1 cellular context compared by ENCODE assay signal in the genomic region with DNA sequence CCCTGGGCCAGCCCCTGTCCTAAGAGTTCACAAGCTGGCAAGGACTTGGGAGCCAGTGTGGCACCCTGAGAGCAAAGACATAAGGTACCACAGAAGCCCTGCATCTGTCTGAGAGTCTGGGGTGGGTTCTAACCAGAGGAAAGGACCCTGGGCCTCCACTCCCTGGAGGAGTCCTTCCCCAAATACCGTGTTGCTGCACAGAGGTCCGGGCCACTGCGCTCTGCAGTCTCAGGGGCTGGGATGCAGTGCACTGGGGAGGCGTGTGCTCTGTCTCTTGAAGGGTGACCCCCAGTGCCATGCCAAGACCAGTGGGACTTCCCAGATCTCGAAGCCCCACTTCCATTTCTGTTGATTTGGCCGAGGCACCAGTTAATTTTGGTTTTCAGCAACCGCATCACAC.
TF ChIP-seq lines count a peak whose summit lies in the region.

No MANE protein-coding gene starts in this region.

TF ChIP-seq in endothelial cell of umbilical vein, 7 proteins besides CTCF, POLR2A, EP300 and RAD21:
- TF ChIP-seq, protein P1, sequence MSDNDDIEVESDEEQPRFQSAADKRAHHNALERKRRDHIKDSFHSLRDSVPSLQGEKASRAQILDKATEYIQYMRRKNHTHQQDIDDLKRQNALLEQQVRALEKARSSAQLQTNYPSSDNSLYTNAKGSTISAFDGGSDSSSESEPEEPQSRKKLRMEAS (IDR thresholded peaks at IDR 0.05; ENCODE audit: insufficient read depth, insufficient read length): no peak
- TF ChIP-seq MYC (IDR thresholded peaks at IDR 0.05; ENCODE audit: low read depth, low read length) (no peak), POLR2AphosphoS5 (IDR thresholded peaks at IDR 0.05; ENCODE audit: insufficient read depth, low read depth, low read length) (no peak), EZH2 (IDR thresholded peaks at IDR 0.05; ENCODE audit: borderline replicate concordance, low read depth, low read length, severe bottlenecking) (no peak), FOS (IDR thresholded peaks at IDR 0.05; ENCODE audit: borderline replicate concordance, insufficient read depth, low read length) (no peak), JUN (IDR thresholded peaks at IDR 0.05; ENCODE audit: borderline replicate concordance, insufficient read depth, insufficient read length, low read depth) (no peak), GATA2 (IDR thresholded peaks at IDR 0.05; ENCODE audit: insufficient read depth, insufficient read length, low read depth, low read length) (no peak)
